ENCODE assay signal across 1 cellular context in genomic region chr12:64404470-64405446, GRCh38.
TF ChIP-seq lines count a peak whose summit lies in the region.

No MANE protein-coding gene starts in this region.

TF ChIP-seq in HEK293, 187 proteins besides CTCF, POLR2A, EP300 and RAD21 (continued from another document and continues in another):
- TF ChIP-seq ZNF148 (tag by site-specific recombination; IDR thresholded peaks at IDR 0.05; ENCODE audit: borderline replicate concordance) (no peak), ELK4 (IDR thresholded peaks at IDR 0.05; ENCODE audit: borderline replicate concordance, low read depth, low read length) (no peak; the same call in 1 of the 2 replicates), BCL11A (tag by site-specific recombination; IDR thresholded peaks at IDR 0.05; ENCODE audit: low read depth) (no peak), ZNF561 (tag by site-specific recombination; IDR thresholded peaks at IDR 0.05; ENCODE audit: borderline replicate concordance) (no peak), ZFHX2 (tag by site-specific recombination; conservative IDR thresholded peaks at IDR 0.05) (peak; percentile 63), KLF10 (tag by site-specific recombination; IDR thresholded peaks at IDR 0.05) (no peak), ZNF776 (tag by site-specific recombination; IDR thresholded peaks at IDR 0.05; ENCODE audit: borderline replicate concordance) (no peak), ATF2 (tag by site-specific recombination; IDR thresholded peaks at IDR 0.05; ENCODE audit: low read depth) (no peak), ZNF398 (tag by site-specific recombination; IDR thresholded peaks at IDR 0.05) (peak; percentile 97), ZNF362 (tag by site-specific recombination; IDR thresholded peaks at IDR 0.05) (no peak), OVOL3 (tag by site-specific recombination; IDR thresholded peaks at IDR 0.05) (no peak), GFI1B (tag by site-specific recombination; IDR thresholded peaks at IDR 0.05) (no peak), ZNF433 (tag by site-specific recombination; IDR thresholded peaks at IDR 0.05; ENCODE audit: low read depth) (0 out of 2 replicates have a peak, but pooled peaks have one; percentile 4), GLI4 (tag by site-specific recombination; IDR thresholded peaks at IDR 0.05) (0 out of 2 replicates have a peak, but pooled peaks have one; percentile 63), IKZF3 (tag by site-specific recombination; IDR thresholded peaks at IDR 0.05) (no peak), ZNF248 (tag by site-specific recombination; IDR thresholded peaks at IDR 0.05) (no peak), ZNF366 (tag by site-specific recombination; conservative IDR thresholded peaks at IDR 0.05) (peak; percentile 93), ZNF24 (tag by site-specific recombination; IDR thresholded peaks at IDR 0.05) (peak; percentile 68), ZFP37 (tag by site-specific recombination; IDR thresholded peaks at IDR 0.05) (peak; percentile 93), ZFP69B (tag by site-specific recombination; IDR thresholded peaks at IDR 0.05) (no peak; the same call in 1 of the 2 replicates), REST (tag by site-specific recombination; IDR thresholded peaks at IDR 0.05) (peak; percentile 49; the same call in 1 of the 2 replicates), ZSCAN4 (tag by site-specific recombination; IDR thresholded peaks at IDR 0.05) (peak; percentile 58; the same call in 1 of the 2 replicates), ZNF518A (tag by site-specific recombination; conservative IDR thresholded peaks at IDR 0.05; ENCODE audit: low read depth) (0 out of 2 replicates have a peak, but pooled peaks have one; percentile 37), PRDM6 (tag by site-specific recombination; IDR thresholded peaks at IDR 0.05) (0 out of 2 replicates have a peak, but pooled peaks have one; percentile 6), ZSCAN30 (tag by site-specific recombination; IDR thresholded peaks at IDR 0.05) (peak; percentile 82), ZBTB7A (tag by site-specific recombination; IDR thresholded peaks at IDR 0.05; ENCODE audit: low read depth) (no peak), ZNF76 (tag by site-specific recombination; IDR thresholded peaks at IDR 0.05; ENCODE audit: borderline replicate concordance, low read depth) (peak; percentile 81), KLF9 (tag by site-specific recombination; IDR thresholded peaks at IDR 0.05; ENCODE audit: low read depth) (peak; percentile 64; the same call in 1 of the 2 replicates), YY2 (tag by site-specific recombination; IDR thresholded peaks at IDR 0.05) (peak; percentile 66; the same call in 1 of the 2 replicates), ZNF530 (tag by site-specific recombination; IDR thresholded peaks at IDR 0.05; ENCODE audit: low read depth) (no peak), EGR2 (tag by site-specific recombination; IDR thresholded peaks at IDR 0.05; ENCODE audit: low read depth) (0 out of 2 replicates have a peak, but pooled peaks have one; percentile 45), ZNF521 (tag by site-specific recombination; IDR thresholded peaks at IDR 0.05) (no peak), ZNF549 (tag by site-specific recombination; IDR thresholded peaks at IDR 0.05) (no peak), AEBP2 (tag by site-specific recombination; IDR thresholded peaks at IDR 0.05; ENCODE audit: borderline replicate concordance) (no peak), ZNF426 (tag by site-specific recombination; IDR thresholded peaks at IDR 0.05) (no peak)
